ENCODE assay signal across 9 cellular contexts in the genomic region with DNA sequence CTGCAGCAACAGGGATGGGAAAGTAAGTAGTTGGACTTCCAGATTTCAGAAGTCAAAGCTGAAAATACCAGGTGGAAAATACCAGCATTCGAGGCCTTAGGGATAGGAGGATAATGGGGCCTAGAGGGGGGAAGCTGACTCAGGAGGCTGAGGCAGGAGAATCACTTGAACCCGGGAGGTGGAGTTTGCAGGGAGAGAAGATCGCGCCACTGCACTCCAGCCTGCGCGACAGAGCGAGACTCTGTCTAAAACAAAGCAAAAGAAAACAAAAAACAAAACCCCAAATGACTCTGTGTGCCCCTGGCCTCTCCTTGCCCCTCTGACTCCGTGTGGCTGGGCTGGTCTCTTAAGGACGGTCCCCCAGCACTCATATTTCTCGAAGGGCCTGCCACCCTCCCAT. TPM values are rescaled to one million over a fixed set of nuclear protein-coding genes. Genes with fewer than 3 reads are reported as not detected.
DNase-seq lines count a peak whose midpoint lies in the region; ATAC-seq and TF ChIP-seq lines count a peak whose summit lies in the region.
"Had no signal": no experiment of that assay in that cellular context is flagged by ENCODE, and none has a peak within 500 bp of the region (broad histone marks: within the 10 kb centered on the region; RNA-seq: fewer than 3 reads in every experiment).

No MANE protein-coding gene starts in this region.

- H3K4me1 ChIP-seq in thymus (ENCODE audit: control insufficient read depth, insufficient read depth, low read length), result peaks cover 29% of the 10 kb centered on the region

- no peak for ATAC-seq in activated CD8-positive, alpha-beta memory T cell treated with anti-CD3 and anti-CD28 coated beads, Interleukin-2, amount 10 ng/mL, durations not matched to agents 7 days and 5 days
- no peak for ATAC-seq in memory B cell (ENCODE audit: low read depth)

- no peak overlapping the region for H3K27ac ChIP-seq in thymus (ENCODE audit: low read depth)

- no peaks in the 10 kb centered on the region for H3K9me3 Mint-ChIP-seq in activated CD8-positive, alpha-beta memory T cell treated with anti-CD3 and anti-CD28 coated beads, Interleukin-2, amount 10 ng/mL, durations not matched to agents 7 days and 5 days (ENCODE audit: low read depth)
- H3K9me3 Mint-ChIP-seq in memory B cell, result no peaks in the 10 kb centered on the region

- in situ Hi-C loops in astrocyte of the cerebellum (cut with HindIII; ENCODE audit: low sequenced_read_pairs), result no loop called here
- in situ Hi-C loops in ACHN (cut with HindIII; ENCODE audit: low pct_ligation_motif_present, low pct_unique_long_range_greater_than_20kb, low sequenced_read_pairs), result no loop called here

- DNase-seq in activated CD8-positive, alpha-beta memory T cell treated with anti-CD3 and anti-CD28 coated beads, Interleukin-2, amount 10 ng/mL, durations not matched to agents 7 days and 5 days, result no peak
- no peak for DNase-seq in activated CD8-positive, alpha-beta memory T cell treated with anti-CD3 and anti-CD28 coated beads for 24 hours
- DNase-seq in astrocyte of the cerebellum (ENCODE audit: low read depth) (no peak), memory B cell (ENCODE audit: low spot score in 2 of 2) (no peak), ACHN (no peak), epidermal melanocyte (ENCODE audit: insufficient read length, low spot score) (no peak)
- no peak for DNase-seq in activated CD4-positive, CD25-positive, alpha-beta regulatory T cell (lab: John Stamatoyannopoulos, UW)

- H3K36me3 ChIP-seq in thymus (ENCODE audit: control insufficient read depth, insufficient read depth), result peaks cover 31% of the 10 kb centered on the region

- H3K27me3 ChIP-seq in thymus (ENCODE audit: control insufficient read depth, insufficient read depth), result no peaks in the 10 kb centered on the region

- peaks cover 75% of the 10 kb centered on the region for H3K4me1 Mint-ChIP-seq in activated CD8-positive, alpha-beta memory T cell treated with anti-CD3 and anti-CD28 coated beads, Interleukin-2, amount 10 ng/mL, durations not matched to agents 7 days and 5 days
- H3K4me1 Mint-ChIP-seq in memory B cell, result peaks cover 17% of the 10 kb centered on the region

- 70% methylated on average over 10 of the region's 10 CpGs for WGBS in thymus

- peak overlapping the region; percentile 95 for H3K4me3 Mint-ChIP-seq in activated CD8-positive, alpha-beta memory T cell treated with anti-CD3 and anti-CD28 coated beads, Interleukin-2, amount 10 ng/mL, durations not matched to agents 7 days and 5 days
- peak overlapping the region; percentile 85 for H3K4me3 Mint-ChIP-seq in memory B cell

- H3K36me3 Mint-ChIP-seq in activated CD8-positive, alpha-beta memory T cell treated with anti-CD3 and anti-CD28 coated beads, Interleukin-2, amount 10 ng/mL, durations not matched to agents 7 days and 5 days, result peaks cover 66% of the 10 kb centered on the region
- H3K36me3 Mint-ChIP-seq in memory B cell, result no peaks in the 10 kb centered on the region

- TF ChIP-seq CTCF in astrocyte of the cerebellum (IDR thresholded peaks at IDR 0.05; ENCODE audit: low read depth, low read length, missing control alignments), result no peak

- CTCF ChIA-PET in activated CD8-positive, alpha-beta memory T cell treated with anti-CD3 and anti-CD28 coated beads, Interleukin-2, amount 10 ng/mL, durations not matched to agents 7 days and 5 days (lab: Charles Lee), result interaction anchor here (0.8 to 31.5 kb wide), 15 partner anchors 8 to 115 kb away, joined by 3 to 600 read pairs (median 9); partner anchors contain the start of genes HDGF, INSRR, ISG20L2 and METTL25B

- H3K4me3 ChIP-seq in astrocyte of the cerebellum (ENCODE audit: low read depth, low read length) (peak overlapping the region; percentile 25), thymus (ENCODE audit: low read length) (peak overlapping the region; percentile 51)

- peak overlapping the region; percentile 100 for H3K27ac Mint-ChIP-seq in activated CD8-positive, alpha-beta memory T cell treated with anti-CD3 and anti-CD28 coated beads, Interleukin-2, amount 10 ng/mL, durations not matched to agents 7 days and 5 days
- no peak overlapping the region for H3K27ac Mint-ChIP-seq in memory B cell

- H3K9me3 ChIP-seq in thymus (ENCODE audit: control insufficient read depth), result no peaks in the 10 kb centered on the region

- no peaks in the 10 kb centered on the region for H3K27me3 Mint-ChIP-seq in activated CD8-positive, alpha-beta memory T cell treated with anti-CD3 and anti-CD28 coated beads, Interleukin-2, amount 10 ng/mL, durations not matched to agents 7 days and 5 days
- peaks cover 3% of the 10 kb centered on the region for H3K27me3 Mint-ChIP-seq in memory B cell

RNA-seq across cellular contexts. Expression of gene SH2D2A, which starts 3.4 kb away (rescaled TPM):
- total RNA-seq in activated CD8-positive, alpha-beta memory T cell treated with anti-CD3 and anti-CD28 coated beads, Interleukin-2, amount 10 ng/mL, durations not matched to agents 7 days and 5 days, result 100 to 1,000 TPM; 157 to 205 TPM
- 44.8 TPM for polyA plus RNA-seq in thymus

RNA-seq across cellular contexts. Expression of gene INSRR, which starts 45.6 kb away (rescaled TPM):
- total RNA-seq in activated CD8-positive, alpha-beta memory T cell treated with anti-CD3 and anti-CD28 coated beads, Interleukin-2, amount 10 ng/mL, durations not matched to agents 7 days and 5 days, result under 1 TPM; 0.09 to 0.19 TPM
- 0.43 TPM for polyA plus RNA-seq in thymus
- total RNA-seq: M059J had no signal

RNA-seq across cellular contexts. Expression of gene PRCC, which starts 46.0 kb away (rescaled TPM):
- 10 to 100 TPM; 68.7 to 99.8 TPM for total RNA-seq in activated CD8-positive, alpha-beta memory T cell treated with anti-CD3 and anti-CD28 coated beads, Interleukin-2, amount 10 ng/mL, durations not matched to agents 7 days and 5 days
- 72.9 TPM for polyA plus RNA-seq in thymus

RNA-seq across cellular contexts. Expression of gene NTRK1, which starts 47.4 kb away (rescaled TPM):
- 1 to 10 TPM; 2.8 to 8.8 TPM for total RNA-seq in activated CD8-positive, alpha-beta memory T cell treated with anti-CD3 and anti-CD28 coated beads, Interleukin-2, amount 10 ng/mL, durations not matched to agents 7 days and 5 days
- 3.1 TPM for polyA plus RNA-seq in thymus
- total RNA-seq: M059J had no signal
